26 cellular contexts compared by ENCODE assay signal in the genomic region with DNA sequence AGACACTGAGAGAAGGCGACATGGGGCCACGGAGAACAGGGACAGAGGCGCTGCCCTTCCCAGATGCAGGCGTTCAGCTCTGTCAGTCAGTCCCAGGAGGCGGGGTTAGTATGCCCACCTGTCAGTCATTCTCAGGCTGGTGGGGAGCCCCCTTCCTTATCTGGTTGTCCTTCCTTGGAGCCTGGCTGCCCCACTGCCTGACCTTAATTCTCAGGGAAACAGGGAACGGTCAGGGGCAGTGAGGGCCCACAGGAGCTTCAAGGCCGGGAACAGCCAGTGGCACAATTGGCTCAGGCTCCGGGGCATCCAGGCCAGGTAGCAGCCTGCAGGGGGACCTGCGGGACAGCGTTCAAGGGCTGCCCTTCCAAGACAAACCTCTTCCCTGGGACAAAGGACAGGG.
"Had no signal": no experiment of that assay in that cellular context is flagged by ENCODE, and none has a peak within 500 bp of the region (broad histone marks: within the 10 kb centered on the region; RNA-seq: fewer than 3 reads in every experiment).

No MANE protein-coding gene starts in this region.

- H3K9me3 Mint-ChIP-seq: activated CD4-positive, alpha-beta memory T cell treated with anti-CD3 and anti-CD28 coated beads, Interleukin-2, amount 10 ng/mL, durations not matched to agents 7 days and 5 days; activated CD4-positive, alpha-beta T cell treated with anti-CD3 and anti-CD28 coated beads, Interleukin-2, amount 10 ng/mL, durations not matched to agents 24 days and 14 days; activated naive CD4-positive, alpha-beta T cell treated with anti-CD3 and anti-CD28 coated beads, Interleukin-2, amount 10 ng/mL, durations not matched to agents 7 days and 5 days; activated naive CD8-positive, alpha-beta T cell treated with anti-CD3 and anti-CD28 coated beads for 36 hours; activated T-cell treated with anti-CD3 and anti-CD28 coated beads, Interleukin-2, amount 50 U/mL, for 72 hours; activated T-helper 2 cell treated with anti-CD3 and anti-CD28 coated beads, Interferon-gamma antibody, Interleukin-2, Interleukin-4, amounts not matched to agents 10 μg/mL and 5 μg/mL and 100 μg/mL, durations not matched to agents 14 hours and 24 hours and 36 hours; T-helper 1 cell treated with Interleukin-12 subunit alpha and Interleukin-12 subunit beta and Interleukin-4 antibody, amounts not matched to agents 30 μg/mL and 1 μg/mL, for 36 hours had no signal

- H3K27ac Mint-ChIP-seq: activated CD4-positive, alpha-beta T cell treated with anti-CD3 and anti-CD28 coated beads, Interleukin-2, amount 10 ng/mL, durations not matched to agents 24 days and 14 days; activated naive CD4-positive, alpha-beta T cell treated with anti-CD3 and anti-CD28 coated beads, Interleukin-2, amount 10 ng/mL, durations not matched to agents 7 days and 5 days; activated naive CD8-positive, alpha-beta T cell treated with anti-CD3 and anti-CD28 coated beads for 36 hours; activated T-cell treated with anti-CD3 and anti-CD28 coated beads, Interleukin-2, amount 50 U/mL, for 72 hours; activated T-helper 2 cell treated with anti-CD3 and anti-CD28 coated beads, Interferon-gamma antibody, Interleukin-2, Interleukin-4, amounts not matched to agents 10 μg/mL and 5 μg/mL and 100 μg/mL, durations not matched to agents 14 hours and 24 hours and 36 hours; T-helper 1 cell treated with Interleukin-12 subunit alpha and Interleukin-12 subunit beta and Interleukin-4 antibody, amounts not matched to agents 30 μg/mL and 1 μg/mL, for 36 hours had no signal

- H3K36me3 ChIP-seq: brain microvascular endothelial cell, cardiac muscle cell, SJCRH30 had no signal

- H3K27me3 Mint-ChIP-seq: activated CD4-positive, alpha-beta memory T cell treated with anti-CD3 and anti-CD28 coated beads, Interleukin-2, amount 10 ng/mL, durations not matched to agents 7 days and 5 days; activated CD4-positive, alpha-beta T cell treated with anti-CD3 and anti-CD28 coated beads, Interleukin-2, amount 10 ng/mL, durations not matched to agents 24 days and 14 days; activated naive CD8-positive, alpha-beta T cell treated with anti-CD3 and anti-CD28 coated beads for 36 hours had no signal

- H3K4me3 ChIP-seq: cardiac muscle cell, SJCRH30 had no signal

- H3K27me3 ChIP-seq: brain microvascular endothelial cell, cardiac muscle cell, SJCRH30 had no signal

- H3K36me3 Mint-ChIP-seq: activated naive CD8-positive, alpha-beta T cell treated with anti-CD3 and anti-CD28 coated beads for 36 hours had no signal

- H3K4me3 Mint-ChIP-seq: activated CD4-positive, alpha-beta memory T cell treated with anti-CD3 and anti-CD28 coated beads, Interleukin-2, amount 10 ng/mL, durations not matched to agents 7 days and 5 days; activated CD4-positive, alpha-beta T cell treated with anti-CD3 and anti-CD28 coated beads, Interleukin-2, amount 10 ng/mL, durations not matched to agents 24 days and 14 days; activated naive CD4-positive, alpha-beta T cell treated with anti-CD3 and anti-CD28 coated beads, Interleukin-2, amount 10 ng/mL, durations not matched to agents 7 days and 5 days; activated naive CD8-positive, alpha-beta T cell treated with anti-CD3 and anti-CD28 coated beads for 36 hours; activated T-cell treated with anti-CD3 and anti-CD28 coated beads, Interleukin-2, amount 50 U/mL, for 72 hours; T-helper 1 cell treated with Interleukin-12 subunit alpha and Interleukin-12 subunit beta and Interleukin-4 antibody, amounts not matched to agents 30 μg/mL and 1 μg/mL, for 36 hours had no signal

- DNase-seq: activated CD4-positive, alpha-beta memory T cell treated with anti-CD3 and anti-CD28 coated beads, Interleukin-2, amount 10 ng/mL, durations not matched to agents 7 days and 5 days; activated CD4-positive, alpha-beta T cell treated with anti-CD3 and anti-CD28 coated beads for 1 hour; activated CD4-positive, alpha-beta T cell treated with anti-CD3 and anti-CD28 coated beads, Interleukin-2, amount 10 ng/mL, durations not matched to agents 24 days and 14 days; activated gamma-delta T cell treated with Interleukin-2 at 50 U/mL for 16 hours; activated naive CD4-positive, alpha-beta T cell treated with anti-CD3 and anti-CD28 coated beads, Interleukin-2, amount 10 ng/mL, durations not matched to agents 7 days and 5 days; activated naive CD8-positive, alpha-beta T cell treated with anti-CD3 and anti-CD28 coated beads for 36 hours; activated T-cell treated with anti-CD3 and anti-CD28 coated beads, Interleukin-2, amount 50 U/mL, for 72 hours; brain microvascular endothelial cell; Karpas-422; MM.1S; NCI-H1105; NCI-H1436; NCI-H1694 treated with DMSO at 0.1 percent for 48 hours; NCI-H2029 treated with DMSO at 0.1 percent for 48 hours; NCI-H345; NCI-H510A; NCI-H526 treated with DMSO at 0.1 percent for 48 hours; NCI-H82; Right ventricle myocardium superior; RPMI8226; SJCRH30 had no signal

- ATAC-seq: activated T-cell treated with anti-CD3 and anti-CD28 coated beads, Interleukin-2, amount 50 U/mL, for 72 hours; Panc1; SK-N-SH treated with all-trans-retinoic acid at 6 μM for 48 hours had no signal

- H3K27ac ChIP-seq: brain microvascular endothelial cell, cardiac muscle cell, SJCRH30 had no signal

- H3K9me3 ChIP-seq: SJCRH30 had no signal
